29 cellular contexts compared by ENCODE assay signal in the genomic region with DNA sequence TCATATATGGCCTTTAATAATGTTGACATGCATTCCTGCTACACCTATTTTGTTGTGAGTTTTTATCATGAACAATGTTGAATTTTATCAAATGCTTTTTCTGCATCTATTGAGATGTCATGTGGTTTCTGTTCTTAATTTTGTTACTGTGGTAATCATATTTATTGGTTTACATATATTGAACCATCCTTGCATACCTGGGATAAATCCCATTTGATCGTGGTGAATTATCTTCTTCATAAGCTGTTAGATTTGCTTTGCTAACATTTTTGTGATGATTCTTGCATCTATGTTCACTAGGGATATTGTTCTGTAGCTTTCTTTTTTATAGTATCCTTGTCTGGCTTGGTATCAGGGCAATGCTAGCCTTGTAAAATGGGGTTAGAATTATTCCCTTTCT.
"Had no signal": no experiment of that assay in that cellular context is flagged by ENCODE, and none has a peak within 500 bp of the region (broad histone marks: within the 10 kb centered on the region; RNA-seq: fewer than 3 reads in every experiment).

No MANE protein-coding gene starts in this region.

- H3K4me1 Mint-ChIP-seq: stimulated activated effector memory CD8-positive, alpha-beta T cell treated with anti-CD3 and anti-CD28 coated beads, Interleukin-12 subunit alpha, Interleukin-12 subunit beta, amount 100 ng/mL, for 72 hours; stimulated activated memory B cell treated with anti-CD40 and anti-IgM and Interleukin-4, amounts not matched to agents 10 μg/mL and 1 μg/mL and 100 μg/mL, for 72 hours; stimulated activated naive CD8-positive, alpha-beta T cell treated with anti-CD3 and anti-CD28 coated beads, Interleukin-15, amount 100 ng/mL, for 72 hours had no signal

- H3K27ac ChIP-seq: stomach, suprapubic skin, testis, thoracic aorta, thyroid gland, tibial artery, tibial nerve, transverse colon, upper lobe of left lung, upper lobe of right lung, uterus, vagina had no signal

- H3K4me1 ChIP-seq: testis, thyroid gland, tibial artery, tibial nerve, upper lobe of left lung, upper lobe of right lung, vagina had no signal

- H3K9me3 ChIP-seq: suprapubic skin, testis, thoracic aorta, thyroid gland, tibial artery, vagina had no signal

- ATAC-seq: stimulated activated effector memory CD8-positive, alpha-beta T cell treated with anti-CD3 and anti-CD28 coated beads, Interleukin-12 subunit alpha, Interleukin-12 subunit beta, amount 100 ng/mL, for 72 hours; stimulated activated memory B cell treated with anti-CD40 and anti-IgM and Interleukin-4, amounts not matched to agents 10 μg/mL and 1 μg/mL and 100 μg/mL, for 72 hours; stimulated activated naive B cell treated with anti-CD40 and anti-IgM and Interleukin-4, amounts not matched to agents 10 μg/mL and 1 μg/mL and 100 μg/mL, for 72 hours; stimulated activated naive CD8-positive, alpha-beta T cell treated with anti-CD3 and anti-CD28 coated beads, Interleukin-15, amount 100 ng/mL, for 72 hours; stimulated activated naive CD8-positive, alpha-beta T cell treated with anti-CD3 and anti-CD28 coated beads, Interleukin-15, Interleukin-2, amounts not matched to agents 100 U/mL and 50 U/mL, for 24 hours; upper lobe of right lung had no signal

- H3K36me3 Mint-ChIP-seq: stimulated activated effector memory CD8-positive, alpha-beta T cell treated with anti-CD3 and anti-CD28 coated beads, Interleukin-12 subunit alpha, Interleukin-12 subunit beta, amount 100 ng/mL, for 72 hours had no signal

- DNase-seq: stimulated activated CD4-positive, alpha-beta T cell treated with anti-CD3 and anti-CD28 coated beads, Interleukin-2, amount 100 ng/mL, for 48 hours; stimulated activated CD4-positive, alpha-beta T cell treated with anti-CD3 and anti-CD28 coated beads, Interleukin-4, amount 100 ng/mL, for 1 hour; stimulated activated CD4-positive, alpha-beta T cell treated with anti-CD3 and anti-CD28 coated beads, Interleukin-4, amount 100 ng/mL, for 24 hours; stimulated activated CD4-positive, alpha-beta T cell treated with anti-CD3 and anti-CD28 coated beads, Interleukin-4, amount 100 ng/mL, for 4 hours; stimulated activated CD8-positive, alpha-beta memory T cell treated with anti-CD3 and anti-CD28 coated beads, Interleukin-4, amount 100 ng/mL, for 48 hours; stimulated activated naive B cell treated with anti-CD40 and anti-IgM and Interleukin-4, amounts not matched to agents 10 μg/mL and 1 μg/mL and 100 μg/mL, for 72 hours; stimulated activated naive CD4-positive, alpha-beta T cell; stimulated activated naive CD4-positive, alpha-beta T cell treated with Interleukin-2 at 50 U/mL for 16 hours; stimulated activated naive CD8-positive, alpha-beta T cell treated with anti-CD3 and anti-CD28 coated beads, Interleukin-15, amount 100 ng/mL, for 72 hours; stimulated activated naive CD8-positive, alpha-beta T cell treated with anti-CD3 and anti-CD28 coated beads, Interleukin-15, Interleukin-2, amounts not matched to agents 100 U/mL and 50 U/mL, for 24 hours; stomach; substantia nigra; testis; thyroid gland; tibial artery; transverse colon; trophoblast cell; upper lobe of left lung; upper lobe of right lung; uterus had no signal

- H3K27me3 Mint-ChIP-seq: stimulated activated memory B cell treated with anti-CD40 and anti-IgM and Interleukin-4, amounts not matched to agents 10 μg/mL and 1 μg/mL and 100 μg/mL, for 72 hours; stimulated activated naive B cell treated with anti-CD40 and anti-IgM and Interleukin-4, amounts not matched to agents 10 μg/mL and 1 μg/mL and 100 μg/mL, for 72 hours; stimulated activated naive CD8-positive, alpha-beta T cell treated with anti-CD3 and anti-CD28 coated beads, Interleukin-15, amount 100 ng/mL, for 72 hours; stimulated activated naive CD8-positive, alpha-beta T cell treated with anti-CD3 and anti-CD28 coated beads, Interleukin-15, Interleukin-2, amounts not matched to agents 100 ng/mL and 50 ng/mL, for 24 hours; type B pancreatic cell had no signal

- H3K27ac Mint-ChIP-seq: stimulated activated effector memory CD8-positive, alpha-beta T cell treated with anti-CD3 and anti-CD28 coated beads, Interleukin-12 subunit alpha, Interleukin-12 subunit beta, amount 100 ng/mL, for 72 hours; stimulated activated memory B cell treated with anti-CD40 and anti-IgM and Interleukin-4, amounts not matched to agents 10 μg/mL and 1 μg/mL and 100 μg/mL, for 72 hours; stimulated activated naive B cell treated with anti-CD40 and anti-IgM and Interleukin-4, amounts not matched to agents 10 μg/mL and 1 μg/mL and 100 μg/mL, for 72 hours; stimulated activated naive CD8-positive, alpha-beta T cell treated with anti-CD3 and anti-CD28 coated beads, Interleukin-15, amount 100 ng/mL, for 72 hours; stimulated activated naive CD8-positive, alpha-beta T cell treated with anti-CD3 and anti-CD28 coated beads, Interleukin-15, Interleukin-2, amounts not matched to agents 100 ng/mL and 50 ng/mL, for 24 hours; type B pancreatic cell had no signal

- H3K27me3 ChIP-seq: stomach, suprapubic skin, testis, thyroid gland, tibial artery, tibial nerve, transverse colon, upper lobe of left lung, upper lobe of right lung, uterus, vagina had no signal

- FAIRE-seq: urothelium cell line had no signal

- H3K36me3 ChIP-seq: suprapubic skin, thoracic aorta, thyroid gland, tibial artery, transverse colon, upper lobe of right lung, uterus, vagina had no signal

- H3K4me3 Mint-ChIP-seq: stimulated activated effector memory CD8-positive, alpha-beta T cell treated with anti-CD3 and anti-CD28 coated beads, Interleukin-12 subunit alpha, Interleukin-12 subunit beta, amount 100 ng/mL, for 72 hours; stimulated activated memory B cell treated with anti-CD40 and anti-IgM and Interleukin-4, amounts not matched to agents 10 μg/mL and 1 μg/mL and 100 μg/mL, for 72 hours; stimulated activated naive B cell treated with anti-CD40 and anti-IgM and Interleukin-4, amounts not matched to agents 10 μg/mL and 1 μg/mL and 100 μg/mL, for 72 hours; stimulated activated naive CD8-positive, alpha-beta T cell treated with anti-CD3 and anti-CD28 coated beads, Interleukin-15, amount 100 ng/mL, for 72 hours; stimulated activated naive CD8-positive, alpha-beta T cell treated with anti-CD3 and anti-CD28 coated beads, Interleukin-15, Interleukin-2, amounts not matched to agents 100 ng/mL and 50 ng/mL, for 24 hours; type B pancreatic cell had no signal

- H3K4me3 ChIP-seq: stomach, suprapubic skin, testis, thoracic aorta, thyroid gland, tibial artery, tibial nerve, transverse colon, upper lobe of left lung, upper lobe of right lung, uterus, vagina had no signal
